1 cellular context compared by ENCODE assay signal in the genomic region with DNA sequence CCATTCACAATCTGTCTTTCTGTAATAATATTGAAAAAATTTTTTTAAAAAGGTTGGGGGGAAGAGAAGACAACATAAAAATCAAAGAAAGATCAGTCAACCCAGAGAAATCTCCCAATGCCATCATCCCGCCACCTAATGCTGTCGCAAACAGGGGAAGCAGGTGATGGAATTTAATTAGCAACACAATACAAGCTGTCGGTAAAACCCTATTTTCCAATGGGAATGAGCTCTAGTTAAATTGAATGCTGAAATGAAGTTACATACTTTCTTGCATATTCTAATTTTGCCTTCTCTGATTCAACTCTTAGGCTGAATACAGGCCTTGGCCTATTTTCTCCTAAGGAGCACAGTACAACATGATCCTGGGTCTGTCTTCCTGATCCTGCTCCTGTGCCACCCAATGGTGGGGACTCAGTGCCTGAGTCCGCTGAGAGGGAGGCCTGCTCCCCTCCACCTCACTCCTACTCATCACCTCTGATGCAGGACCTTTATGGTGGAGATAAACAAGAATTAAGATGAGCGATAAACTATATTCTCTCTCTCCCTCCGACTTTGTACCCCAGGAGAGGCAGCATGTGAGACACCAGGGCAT.
TF ChIP-seq lines count a peak whose summit lies in the region.

No MANE protein-coding gene starts in this region.

TF ChIP-seq in GM23338, 12 proteins besides CTCF, POLR2A, EP300 and RAD21 (continued from another document):
- TF ChIP-seq EZH2phosphoT487 (IDR thresholded peaks at IDR 0.05; ENCODE audit: unreplicated experiment), result no peak
